10 cellular contexts compared by ENCODE assay signal in the genomic region with DNA sequence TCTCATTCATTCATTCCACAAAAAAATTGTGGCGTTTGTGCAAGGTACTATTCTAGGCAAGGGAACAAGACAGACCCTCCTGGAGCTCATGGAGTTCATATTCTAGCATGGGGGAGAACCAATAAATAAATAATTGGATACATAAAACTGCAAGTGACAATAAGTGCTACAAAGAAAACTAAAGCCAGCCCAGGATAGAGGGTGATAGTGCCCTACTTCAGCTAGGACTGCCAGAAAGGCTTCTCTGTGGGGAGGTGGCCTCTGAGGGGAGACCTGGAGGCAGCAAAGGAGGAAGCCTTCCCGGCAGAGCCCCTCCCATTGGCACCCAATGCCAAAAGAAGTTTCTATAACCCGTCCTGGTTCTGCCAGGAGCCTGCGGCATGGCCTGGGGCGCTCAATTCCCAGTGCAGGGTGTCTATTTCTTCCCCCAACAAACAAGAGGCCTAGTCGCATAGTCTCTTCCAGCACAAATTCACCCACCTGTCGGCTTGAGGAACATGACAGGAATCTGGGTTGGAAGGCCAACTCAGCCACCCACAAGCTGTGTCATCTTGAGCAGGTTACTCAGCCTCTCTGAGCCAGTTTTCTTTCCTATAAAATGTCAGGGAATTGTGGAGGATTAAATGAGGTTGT.
DNase-seq lines count a peak whose midpoint lies in the region; ATAC-seq and TF ChIP-seq lines count a peak whose summit lies in the region.
"Had no signal": no experiment of that assay in that cellular context is flagged by ENCODE, and none has a peak within 500 bp of the region (broad histone marks: within the 10 kb centered on the region; RNA-seq: fewer than 3 reads in every experiment).

No MANE protein-coding gene starts in this region.

- peak overlapping the region; percentile 70 for H3K4me3 ChIP-seq in CD4-positive, CD25-positive, alpha-beta regulatory T cell (ENCODE audit: low read depth, low read length)
- H3K4me3 ChIP-seq in Loucy (ENCODE audit: low read length, poor library complexity, severe bottlenecking), result peak overlapping the region; percentile 47
- no peak overlapping the region for H3K4me3 ChIP-seq in breast epithelium

- peak overlapping the region; percentile 99 to 100 (median 99) for H3K27ac Mint-ChIP-seq in CD4-positive, CD25-positive, alpha-beta regulatory T cell
- peak overlapping the region in 2 of 3 experiments; percentile 28 to 57 for H3K27ac Mint-ChIP-seq in nephron

- peak overlapping the region; percentile 60 for H3K4me2 ChIP-seq in Loucy (ENCODE audit: low read depth, low read length, poor library complexity, severe bottlenecking)

- H3K79me2 ChIP-seq in Loucy (ENCODE audit: insufficient read depth, low read length), result no peaks in the 10 kb centered on the region
- H3K79me2 ChIP-seq: parathyroid adenoma had no signal

- intact Hi-C loops in breast epithelium (cut with DNase I; ENCODE audit: low total_unique reads), result loop anchor here (10.0 kb wide), 1 partner anchor 83 kb away; no protein-coding TSS in a partner anchor

- no peak overlapping the region for H2AFZ ChIP-seq in Loucy (ENCODE audit: low read length)
- H2AFZ ChIP-seq: parathyroid adenoma had no signal

- H3K9ac ChIP-seq in Loucy (ENCODE audit: low read depth, low read length, poor library complexity, severe bottlenecking), result peak overlapping the region; percentile 78
- H3K9ac ChIP-seq: parathyroid adenoma had no signal

- no peaks in the 10 kb centered on the region for H3K27me3 ChIP-seq in CD4-positive, CD25-positive, alpha-beta regulatory T cell (ENCODE audit: control insufficient read depth, insufficient read depth, low read length)
- no peaks in the 10 kb centered on the region for H3K27me3 ChIP-seq in Loucy (ENCODE audit: insufficient read depth, low read length, poor library complexity, severe bottlenecking)
- H3K27me3 ChIP-seq in breast epithelium, result no peaks in the 10 kb centered on the region

- DNase-seq in CD4-positive, CD25-positive, alpha-beta regulatory T cell, result no peak
- DNase-seq in breast epithelium (ENCODE audit: low spot score in 2 of 2) (peak; percentile 64 to 76), NCI-H1436 (lab: John Stamatoyannopoulos, UW) (no peak), NK-92 (lab: John Stamatoyannopoulos, UW; ENCODE audit: unreplicated experiment) (no peak)
- no peak for DNase-seq in stimulated activated naive CD4-positive, alpha-beta T cell treated with Interleukin-2 at 50 U/mL for 16 hours (lab: John Stamatoyannopoulos, UW)
- DNase-seq: glutamatergic neuron had no signal

- TF ChIP-seq CTCF in Loucy (conservative IDR thresholded peaks at IDR 0.05; ENCODE audit: low read length) (no peak; the same call in 1 of the 2 replicates), breast epithelium (IDR thresholded peaks at IDR 0.05) (no peak), nephron (IDR thresholded peaks at IDR 0.05; ENCODE audit: unreplicated experiment in 3 of 3) (peak in 1 of 3 experiments; percentile 4)

- peaks cover 35 to 98% (median 73%) of the 10 kb centered on the region in 4 donors for H3K4me1 Mint-ChIP-seq in CD4-positive, CD25-positive, alpha-beta regulatory T cell
- peaks cover 51% of the 10 kb centered on the region for H3K4me1 Mint-ChIP-seq in nephron

- H3K9me2 ChIP-seq in Loucy (replicated peaks; ENCODE audit: low read depth, low read length), result no peaks in the 10 kb centered on the region

- peaks cover 98% of the 10 kb centered on the region for H3K4me1 ChIP-seq in CD4-positive, CD25-positive, alpha-beta regulatory T cell (ENCODE audit: control insufficient read depth, insufficient read depth, low read length, poor library complexity, severe bottlenecking)
- H3K4me1 ChIP-seq in Loucy (ENCODE audit: insufficient read depth, low read length, poor library complexity, severe bottlenecking) (peaks cover 92% of the 10 kb centered on the region), breast epithelium (peaks cover 8 to 25% of the 10 kb centered on the region in 2 donors)
- H3K4me1 ChIP-seq: parathyroid adenoma had no signal

- no peaks in the 10 kb centered on the region for H3K36me3 Mint-ChIP-seq in CD4-positive, CD25-positive, alpha-beta regulatory T cell
- H3K36me3 Mint-ChIP-seq in nephron (ENCODE audit: low read depth), result no peaks in the 10 kb centered on the region

- H3K9me3 Mint-ChIP-seq in CD4-positive, CD25-positive, alpha-beta regulatory T cell, result no peaks in the 10 kb centered on the region
- no peaks in the 10 kb centered on the region for H3K9me3 Mint-ChIP-seq in nephron

- H3K36me3 ChIP-seq in CD4-positive, CD25-positive, alpha-beta regulatory T cell (ENCODE audit: control insufficient read depth, insufficient read depth, low read length), result no peaks in the 10 kb centered on the region
- no peaks in the 10 kb centered on the region for H3K36me3 ChIP-seq in Loucy (ENCODE audit: insufficient read depth, low read length)
- no peaks in the 10 kb centered on the region for H3K36me3 ChIP-seq in breast epithelium

- peak overlapping the region; percentile 64 to 85 (median 76) for H3K4me3 Mint-ChIP-seq in CD4-positive, CD25-positive, alpha-beta regulatory T cell
- H3K4me3 Mint-ChIP-seq in nephron, result no peak overlapping the region

- no peaks in the 10 kb centered on the region for H4K20me1 ChIP-seq in Loucy (ENCODE audit: insufficient read depth, low read length, poor library complexity, severe bottlenecking)

- peaks cover 11% of the 10 kb centered on the region; the same call in 1 of the 2 replicates for H3F3A ChIP-seq in Loucy (ENCODE audit: low read depth)

- H3K27me3 Mint-ChIP-seq in CD4-positive, CD25-positive, alpha-beta regulatory T cell, result no peaks in the 10 kb centered on the region
- H3K27me3 Mint-ChIP-seq in nephron (ENCODE audit: low read depth), result no peaks in the 10 kb centered on the region

- H3K27ac ChIP-seq in CD4-positive, CD25-positive, alpha-beta regulatory T cell (ENCODE audit: insufficient read depth, low read length, poor library complexity, severe bottlenecking), result peak overlapping the region; percentile 91
- peak overlapping the region; percentile 89 to 93 for H3K27ac ChIP-seq in breast epithelium
- H3K27ac ChIP-seq: parathyroid adenoma had no signal

- TF ChIP-seq POLR2A in breast epithelium (IDR thresholded peaks at IDR 0.05), result no peak

- no peak for ATAC-seq in CD4-positive, CD25-positive, alpha-beta regulatory T cell (ENCODE audit: low read depth in 2 of 2)
- no peak for ATAC-seq in GM21367 (IDR thresholded peaks at IDR 0.05; ENCODE audit: unreplicated experiment)

- no peaks in the 10 kb centered on the region for H3K9me3 ChIP-seq in CD4-positive, CD25-positive, alpha-beta regulatory T cell (ENCODE audit: control insufficient read depth in 2 of 2, low read length in 2 of 2)
- H3K9me3 ChIP-seq in Loucy (ENCODE audit: insufficient read depth, low read depth, low read length) (no peaks in the 10 kb centered on the region), breast epithelium (no peaks in the 10 kb centered on the region)

Comparison
In these comparisons a context has a peak if more than half of its experiments do, and no peak if none do; other contexts are left out.
1. DNase-seq: peak in breast epithelium (2 of 2); none in CD4-positive, CD25-positive, alpha-beta regulatory T cell (0 of 3), NCI-H1436 (single experiment), stimulated activated naive CD4-positive, alpha-beta T cell treated with Interleukin-2 at 50 U/mL for 16 hours (single experiment) and NK-92 (single experiment).
2. H3K4me3 ChIP-seq: peak in CD4-positive, CD25-positive, alpha-beta regulatory T cell (single experiment) and Loucy (single experiment); none in breast epithelium (0 of 3).
3. H3K4me3 Mint-ChIP-seq: peak in CD4-positive, CD25-positive, alpha-beta regulatory T cell (4 of 4); none in nephron (0 of 3).